In genomic region chr20:48827880-48828733, GRCh38 we compare ENCODE assay signal across 8 cellular contexts. TPM values are rescaled to one million over a fixed set of nuclear protein-coding genes. Genes with fewer than 3 reads are reported as not detected.
DNase-seq lines count a peak whose midpoint lies in the region; ATAC-seq lines count a peak whose summit lies in the region.

Gene PREX1 (minus strand): TSS chr20:48827999. CDS start chr20:48827860, 139 bp downstream.

- no peaks in the 10 kb centered on the region for H3K9me3 ChIP-seq in effector memory CD4-positive, alpha-beta T cell (ENCODE audit: control insufficient read depth, low read length)

- peak within 1 kb of the TSS; percentile 95 for H3K4ac ChIP-seq in mesendoderm (ENCODE audit: low read depth, low read length)

- peak within 1 kb of the TSS; percentile 93 for H3K9ac ChIP-seq in mesendoderm (ENCODE audit: low read length)

- peak within 1 kb of the TSS; percentile 83 for H2BK5ac ChIP-seq in mesendoderm (ENCODE audit: low read length)

- peaks cover 12% of the 10 kb centered on the region for H3K79me1 ChIP-seq in mesendoderm (ENCODE audit: low read length)

- peak within 1 kb of the TSS; percentile 97 for H3K18ac ChIP-seq in mesendoderm (ENCODE audit: low read length)

- H3K36me3 ChIP-seq in effector memory CD4-positive, alpha-beta T cell (ENCODE audit: control insufficient read depth, insufficient read depth, low read length), result no peaks in the 10 kb centered on the region
- peaks cover 1% of the 10 kb centered on the region for H3K36me3 ChIP-seq in mesendoderm (ENCODE audit: control insufficient read depth, insufficient read depth, low read length)

- peak within 1 kb of the TSS; percentile 48 for H2BK120ac ChIP-seq in mesendoderm (ENCODE audit: low read depth, low read length)

- peak within 1 kb of the TSS; percentile 33 for H2AK5ac ChIP-seq in mesendoderm (ENCODE audit: low read length)

- H3K27ac ChIP-seq in effector memory CD4-positive, alpha-beta T cell (ENCODE audit: insufficient read depth, low read length, poor library complexity, severe bottlenecking), result peak within 1 kb of the TSS; percentile 68
- H3K27ac ChIP-seq in mesendoderm (ENCODE audit: low read depth, low read length), result peak within 1 kb of the TSS; percentile 82

- DNase-seq in NCI-H1417 (lab: John Stamatoyannopoulos, UW), result peak; percentile 61 to 76 (median 68)
- no peak for DNase-seq in NCI-H1417 treated with DMSO at 0.1 percent for 48 hours (lab: John Stamatoyannopoulos, UW)
- peak; percentile 35 for DNase-seq in NCI-H510A treated with DMSO at 0.1 percent for 48 hours (lab: John Stamatoyannopoulos, UW)
- DNase-seq in activated CD8-positive, alpha-beta memory T cell treated with anti-CD3 and anti-CD28 coated beads for 1 hour (ENCODE audit: extremely low read depth in 1 of 2, low read depth in 1 of 2), result peak; percentile 57 to 84
- peak; percentile 68 to 78 (median 78) for DNase-seq in effector memory CD4-positive, alpha-beta T cell
- DNase-seq in mesendoderm, result peak; percentile 91
- peak; percentile 71 for DNase-seq in stimulated activated CD8-positive, alpha-beta memory T cell treated with anti-CD3 and anti-CD28 coated beads, Interleukin-12 subunit alpha, Interleukin-12 subunit beta, amount 100 ng/mL, for 24 hours (ENCODE audit: extremely low read depth)

- H3K27me3 ChIP-seq in effector memory CD4-positive, alpha-beta T cell (replicated peaks; ENCODE audit: control insufficient read depth, insufficient read depth, low read length, poor library complexity, severe bottlenecking), result no peaks in the 10 kb centered on the region
- H3K27me3 ChIP-seq in mesendoderm (ENCODE audit: insufficient read depth, low read length, poor library complexity), result no peaks in the 10 kb centered on the region

- H3K23ac ChIP-seq in mesendoderm (ENCODE audit: low read length), result peak within 1 kb of the TSS; percentile 72

- peak within 1 kb of the TSS; percentile 96 for H3K56ac ChIP-seq in mesendoderm (ENCODE audit: low read length)

- no peak within 1 kb of the TSS for H4K8ac ChIP-seq in mesendoderm (ENCODE audit: low read depth, low read length)

- H3K4me3 ChIP-seq in effector memory CD4-positive, alpha-beta T cell (ENCODE audit: insufficient read depth, low read depth, low read length, poor library complexity, severe bottlenecking), result peak within 1 kb of the TSS; percentile 89
- H3K4me3 ChIP-seq in mesendoderm (ENCODE audit: low read length), result peak within 1 kb of the TSS; percentile 85

- H3K4me2 ChIP-seq in mesendoderm (ENCODE audit: low read length), result peak within 1 kb of the TSS; percentile 61

- peak; percentile 41 for ATAC-seq in HG02884 (IDR thresholded peaks at IDR 0.05; ENCODE audit: unreplicated experiment)

- H3K79me2 ChIP-seq in mesendoderm (ENCODE audit: control insufficient read depth, insufficient read depth, low read length), result peaks cover 35% of the 10 kb centered on the region

- WGBS in mesendoderm (ENCODE audit: extremely low coverage, insufficient coverage, low lambda C conversion rate), result no CpG with 5 or more reads among the region's 122 CpGs

- H2BK15ac ChIP-seq in mesendoderm (replicated peaks; ENCODE audit: low read depth), result no peak within 1 kb of the TSS

- peaks cover 22% of the 10 kb centered on the region for H3K4me1 ChIP-seq in effector memory CD4-positive, alpha-beta T cell (ENCODE audit: control insufficient read depth, insufficient read depth, low read length, poor library complexity, severe bottlenecking)
- H3K4me1 ChIP-seq in mesendoderm (ENCODE audit: control insufficient read depth, low read depth, low read length), result peaks cover 12% of the 10 kb centered on the region

- no peak within 1 kb of the TSS for H4K5ac ChIP-seq in mesendoderm (ENCODE audit: low read length)

RNA-seq across cellular contexts. Expression of gene PREX1, which starts in this region (rescaled TPM):
- polyA plus RNA-seq in mesendoderm (2013, experiment 1 of 2), result 20.7 TPM
- 19.7 TPM for polyA plus RNA-seq in mesendoderm (2013, experiment 2 of 2)
